28 cellular contexts compared by ENCODE assay signal in the genomic region with DNA sequence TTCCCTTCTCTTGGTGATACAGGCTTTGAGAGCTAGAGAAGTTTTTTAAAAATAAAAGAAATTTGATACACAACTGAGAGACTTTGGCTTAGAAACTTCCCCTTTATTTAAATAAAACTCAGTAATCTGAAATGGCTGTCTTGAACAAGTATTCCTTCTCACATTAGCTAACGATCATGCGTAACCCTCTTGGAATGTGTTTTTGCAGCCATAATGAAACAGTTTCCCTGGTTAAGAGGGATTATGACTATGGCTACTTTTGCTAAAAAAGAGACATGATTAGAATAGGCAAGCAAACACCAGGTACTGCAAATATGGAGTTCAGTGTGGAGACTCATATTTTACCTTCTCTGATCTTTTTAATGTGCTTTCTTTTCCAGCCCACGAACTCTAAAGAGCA. TPM values are rescaled to one million over a fixed set of nuclear protein-coding genes. Genes with fewer than 3 reads are reported as not detected.
A peak's percentile ranks its signal among the peaks of the same experiment; 100 is the strongest.
DNase-seq lines count a peak whose midpoint lies in the region; ATAC-seq, FAIRE-seq and TF ChIP-seq lines count a peak whose summit lies in the region.
"Had no signal": no experiment of that assay in that cellular context is flagged by ENCODE, and none has a peak within 500 bp of the region (broad histone marks: within the 10 kb centered on the region; RNA-seq: fewer than 3 reads in every experiment).

No MANE protein-coding gene starts in this region.

- H2AFZ ChIP-seq in mammary epithelial cell (ENCODE audit: low read depth, low read length) (no peak overlapping the region), keratinocyte (ENCODE audit: control insufficient read depth, low read length) (peak overlapping the region; percentile 69)

- CTCF ChIA-PET in mammary epithelial cell (lab: Charles Lee; ENCODE audit: low non-redundant PET) (no interaction called here), HEK293T (lab: Yijun Ruan, JAX) (no interaction called here)

- H3K79me2 ChIP-seq in mammary epithelial cell (ENCODE audit: insufficient read depth, low read length) (no peaks in the 10 kb centered on the region), keratinocyte (ENCODE audit: control insufficient read depth, insufficient read depth, low read length) (no peaks in the 10 kb centered on the region)

- H3K9ac ChIP-seq in mammary epithelial cell (ENCODE audit: insufficient read depth, low read length) (no peak overlapping the region), keratinocyte (ENCODE audit: control insufficient read depth, extremely low read depth, insufficient read depth, low read length) (no peak overlapping the region)

- H3K4me2 ChIP-seq in mammary epithelial cell (ENCODE audit: insufficient read depth, low read depth, low read length) (no peak overlapping the region), keratinocyte (ENCODE audit: control insufficient read depth, extremely low read depth, insufficient read depth, low read depth, low read length) (peak overlapping the region; percentile 59)

- in situ Hi-C loops in mammary epithelial cell (cut with MboI; ENCODE audit: low sequenced_read_pairs in 2 of 2), result no loop called here

- dilution Hi-C loops in mammary epithelial cell (cut with HindIII; ENCODE audit: low sequenced_read_pairs) (no loop called here), keratinocyte (cut with MboI; ENCODE audit: extremely low pct_ligation_motif_present, low sequenced_read_pairs) (no loop called here)

- no peak for ATAC-seq in GM19397 (IDR thresholded peaks at IDR 0.05; ENCODE audit: unreplicated experiment)
- ATAC-seq: K562, T-cell had no signal

- H3K9me1 ChIP-seq in keratinocyte (ENCODE audit: control insufficient read depth, extremely low read depth, insufficient read depth, low read length), result no peaks in the 10 kb centered on the region

- no TSS peak for BruUV-seq in mammary epithelial cell (replicated peaks; lab: Mats Ljungman, UMichigan)

- H3K4me3 ChIP-seq in AG10803 (ENCODE audit: low read length) (no peak overlapping the region), mammary epithelial cell (replicated peaks in 1 of 3; ENCODE audit: insufficient read depth in 1 of 3, low read depth in 2 of 3, low read length in 3 of 3) (no peak overlapping the region), keratinocyte (ENCODE audit: control insufficient read depth in 2 of 3, extremely low read depth in 1 of 3, insufficient read depth in 2 of 3, low read depth in 1 of 3, low read length in 3 of 3) (no peak overlapping the region)
- H3K4me3 ChIP-seq: K562, lower lobe of right lung, right atrium auricular region had no signal

- TF ChIP-seq CTCF in AG10803 (conservative IDR thresholded peaks at IDR 0.05; ENCODE audit: low read length), result no peak
- TF ChIP-seq CTCF in mammary epithelial cell (conservative IDR thresholded peaks at IDR 0.05 in 1 of 2, IDR thresholded peaks at IDR 0.05 in 1 of 2; ENCODE audit: extremely low read depth in 1 of 2, insufficient read depth in 1 of 2, low read depth in 1 of 2, low read length in 2 of 2), result no peak
- no peak for TF ChIP-seq CTCF in keratinocyte (optimal IDR thresholded peaks at IDR 0.05 in 1 of 3, IDR thresholded peaks at IDR 0.05 in 1 of 3, conservative IDR thresholded peaks at IDR 0.05 in 1 of 3; ENCODE audit: extremely low read depth in 1 of 3, insufficient read depth in 2 of 3, low read length in 3 of 3)

- 92% methylated on average over 3 of the region's 3 CpGs for WGBS in mammary epithelial cell (ENCODE audit: low coverage, missing lambda C conversion rate)

- H3K36me3 ChIP-seq in mammary epithelial cell (ENCODE audit: insufficient read depth, low read length), result no peaks in the 10 kb centered on the region
- no peaks in the 10 kb centered on the region for H3K36me3 ChIP-seq in keratinocyte (ENCODE audit: control insufficient read depth in 2 of 2, extremely low read depth in 1 of 2, insufficient read depth in 2 of 2, low read length in 2 of 2)
- H3K36me3 ChIP-seq: lower lobe of right lung, right atrium auricular region had no signal

- peak; percentile 49 for FAIRE-seq in keratinocyte (lab: Jason Lieb, UNC)
- FAIRE-seq: G401.6, islet of Langerhans, K562 had no signal

- DNase-seq in AG10803 (ENCODE audit: low read depth), result peak; percentile 57
- peak; percentile 63 for DNase-seq in LHCN-M2 (ENCODE audit: low read depth)
- peak; percentile 36 for DNase-seq in mammary epithelial cell
- DNase-seq in keratinocyte (ENCODE audit: low read depth, low spot score), result no peak
- DNase-seq in HEK293T (ENCODE audit: extremely low spot score), result no peak
- DNase-seq in T-helper 1 cell, result no peak
- no peak for DNase-seq in NCI-H524 (lab: John Stamatoyannopoulos, UW)
- DNase-seq: ACHN; activated CD4-positive, alpha-beta T cell treated with anti-CD3 and anti-CD28 coated beads, Interleukin-2, amount 50 U/mL, for 4 hours; activated CD8-positive, alpha-beta memory T cell treated with anti-CD3 and anti-CD28 coated beads, Interleukin-2, amount 50 U/mL, for 48 hours; activated gamma-delta T cell treated with Interleukin-2 at 50 U/mL for 16 hours; amniotic stem cell; C1 segment of cervical spinal cord; Calu3; cerebellar nuclear complex; hippocampal formation; lower lobe of right lung; MV-4-11; NCI-H1694 treated with DMSO at 0.1 percent for 48 hours; occipital lobe; SHP77 treated with DMSO at 0.1 percent for 48 hours; stimulated activated CD4-positive, alpha-beta T cell treated with anti-CD3 and anti-CD28 coated beads, Interleukin-15, amount 100 ng/mL, for 24 hours; T-cell had no signal

- intact Hi-C loops in mammary epithelial cell (cut with micrococcal nuclease), result no loop called here

- POLR2A ChIA-PET in HEK293T (lab: Yijun Ruan, JAX), result no interaction called here

- H4K20me1 ChIP-seq in mammary epithelial cell (ENCODE audit: insufficient read depth, low read length), result no peaks in the 10 kb centered on the region
- no peaks in the 10 kb centered on the region for H4K20me1 ChIP-seq in keratinocyte (ENCODE audit: control insufficient read depth, extremely low read depth, insufficient read depth, low read length)

- H3K27ac ChIP-seq in mammary epithelial cell (ENCODE audit: insufficient read depth, low read depth, low read length) (no peak overlapping the region), keratinocyte (ENCODE audit: control insufficient read depth, insufficient read depth, low read length) (peak overlapping the region; percentile 42)
- H3K27ac ChIP-seq: lower lobe of right lung, right atrium auricular region had no signal

- H3K9me3 ChIP-seq in mammary epithelial cell (replicated peaks; ENCODE audit: insufficient read depth, low read length) (no peaks in the 10 kb centered on the region), keratinocyte (ENCODE audit: control insufficient read depth, low read depth, low read length) (no peaks in the 10 kb centered on the region)
- H3K9me3 ChIP-seq: lower lobe of right lung, right atrium auricular region had no signal

- H3K4me1 ChIP-seq in mammary epithelial cell (ENCODE audit: insufficient read depth, low read length) (peaks cover 18% of the 10 kb centered on the region), keratinocyte (ENCODE audit: control insufficient read depth, extremely low read depth, insufficient read depth, low read length) (peaks cover 17% of the 10 kb centered on the region)
- H3K4me1 ChIP-seq: right atrium auricular region had no signal

- H3K27me3 ChIP-seq in mammary epithelial cell (ENCODE audit: insufficient read depth, low read length), result no peaks in the 10 kb centered on the region
- no peaks in the 10 kb centered on the region for H3K27me3 ChIP-seq in keratinocyte (ENCODE audit: control insufficient read depth, extremely low read depth, insufficient read depth, low read length)
- H3K27me3 ChIP-seq: right atrium auricular region had no signal

TF ChIP-seq in HEK293T, 16 proteins besides CTCF, POLR2A, EP300 and RAD21:
- TF ChIP-seq TARDBP (IDR thresholded peaks at IDR 0.05) (no peak), SUZ12 (IDR thresholded peaks at IDR 0.05) (no peak), NFRKB (IDR thresholded peaks at IDR 0.05) (no peak), ARNT (IDR thresholded peaks at IDR 0.05) (no peak)

RNA-seq across cellular contexts. Expression of a gene that starts 9.7 kb away (rescaled TPM):
- total RNA-seq in LHCN-M2 (2014; rRNA removed), result 0.19 TPM in 1 of 2 replicates, not detected in the other
- polyA plus RNA-seq in LHCN-M2 (2012), result not detected
- total RNA-seq in mammary epithelial cell, result 10 to 100 TPM in 1 of 2 donors, 1 to 10 TPM in 1; 3.2 to 24.7 TPM
- 96.9 TPM for polyA plus RNA-seq in mammary epithelial cell
- polyA minus RNA-seq in mammary epithelial cell, result 308 TPM
- polyA plus RNA-seq in keratinocyte, result 11.1 to 80.8 TPM (median 29.0 TPM) in 3 replicates
- 7.6 TPM for polyA plus RNA-seq in keratinocyte (2011; ENCODE audit: low read depth)
- polyA plus RNA-seq in keratinocyte (2011; cell fraction: cytosol; rRNA removed), result 37.5 and 48.1 TPM in 2 replicates
- polyA plus RNA-seq in keratinocyte (2011; cell fraction: nucleus; rRNA removed), result 22.1 and 22.4 TPM in 2 replicates
- 66.5 and 66.8 TPM in 2 replicates for polyA plus RNA-seq in keratinocyte (2012; ENCODE audit: low replicate concordance)
- 12.4 to 62.5 TPM (median 24.6 TPM) in 3 replicates for polyA minus RNA-seq in keratinocyte
- 25.9 TPM for polyA minus RNA-seq in keratinocyte (2011; cell fraction: cytosol; rRNA and poly(A)+ RNA removed)
- polyA minus RNA-seq in keratinocyte (2011; cell fraction: nucleus; rRNA and poly(A)+ RNA removed), result 7.0 and 8.2 TPM in 2 replicates
- polyA plus RNA-seq: K562 had no signal

Comparison
In these comparisons a context has a peak if more than half of its experiments do, and no peak if none do; other contexts are left out.
1. DNase-seq: peak in AG10803 (single experiment), LHCN-M2 (single experiment) and mammary epithelial cell (single experiment); none in keratinocyte (single experiment), HEK293T (single experiment), T-helper 1 cell (0 of 5) and NCI-H524 (0 of 2).